In genomic region chr22:19965771-19966709, GRCh38 we compare ENCODE assay signal across 8 cellular contexts. TPM values are rescaled to one million over a fixed set of nuclear protein-coding genes. Genes with fewer than 3 reads are reported as not detected.
DNase-seq lines count a peak whose midpoint lies in the region; ATAC-seq and TF ChIP-seq lines count a peak whose summit lies in the region.
"Had no signal": no experiment of that assay in that cellular context is flagged by ENCODE, and none has a peak within 500 bp of the region (broad histone marks: within the 10 kb centered on the region; RNA-seq: fewer than 3 reads in every experiment).

No MANE protein-coding gene starts in this region.

- H3K4me3 ChIP-seq in KMS-11 (IDR thresholded peaks at IDR 0.05; ENCODE audit: insufficient read depth, low read depth, low read length) (no peak overlapping the region), adipocyte (ENCODE audit: low read length) (no peak overlapping the region)
- H3K4me3 ChIP-seq: lung had no signal

- H3K27ac ChIP-seq in KMS-11 = peak overlapping the region; percentile 79

- peaks cover 23 to 25% of the 10 kb centered on the region in 2 donors for H3K4me1 Mint-ChIP-seq in natural killer cell

- no peaks in the 10 kb centered on the region for H4K20me1 ChIP-seq in KMS-11 (ENCODE audit: insufficient read depth)

- H3K27me3 ChIP-seq in KMS-11 (ENCODE audit: insufficient read depth, low read depth) = no peaks in the 10 kb centered on the region
- H3K27me3 ChIP-seq in adipocyte (replicated peaks; ENCODE audit: control insufficient read depth, insufficient read depth, low read length) = no peaks in the 10 kb centered on the region

- peak overlapping the region; percentile 66 for H3K4me3 Mint-ChIP-seq in natural killer cell

- no peaks in the 10 kb centered on the region for H3K36me3 Mint-ChIP-seq in natural killer cell

- peak overlapping the region; percentile 21; the same call in 1 of the 2 replicates for H3K4me2 ChIP-seq in KMS-11

- H3K36me3 ChIP-seq in KMS-11 (ENCODE audit: insufficient read depth) (no peaks in the 10 kb centered on the region), adipocyte (ENCODE audit: control insufficient read depth, insufficient read depth, low read length, severe bottlenecking) (peaks cover 30% of the 10 kb centered on the region)

- H3K9me3 Mint-ChIP-seq in natural killer cell = no peaks in the 10 kb centered on the region

- H3K4me1 ChIP-seq in KMS-11 (ENCODE audit: low read depth, poor library complexity, severe bottlenecking) (peaks cover 36% of the 10 kb centered on the region), adipocyte (ENCODE audit: control insufficient read depth, insufficient read depth, low read length) (peaks cover 11% of the 10 kb centered on the region)

- H2AFZ ChIP-seq in KMS-11 (ENCODE audit: low read depth) = no peak overlapping the region

- no peaks in the 10 kb centered on the region for H3K9me3 ChIP-seq in adipocyte (ENCODE audit: control insufficient read depth, low read length)

- ATAC-seq in natural killer cell = peak; percentile 54 to 77 (median 64)
- no peak for ATAC-seq in HG02623 (IDR thresholded peaks at IDR 0.05; ENCODE audit: unreplicated experiment)

- H3K9ac ChIP-seq in KMS-11 = peak overlapping the region; percentile 8; the same call in 1 of the 2 replicates
- H3K9ac ChIP-seq in adipocyte (ENCODE audit: low read length) = no peak overlapping the region

- no peaks in the 10 kb centered on the region for H3K79me2 ChIP-seq in KMS-11 (ENCODE audit: insufficient read depth, low read depth)

- DNase-seq in GM03348 (ENCODE audit: low spot score) (peak; percentile 40), adipocyte (ENCODE audit: low read depth) (peak; percentile 26), natural killer cell (peak; percentile 39), NCI-H2029 treated with DMSO at 0.1 percent for 48 hours (lab: John Stamatoyannopoulos, UW) (no peak)
- DNase-seq in effector CD4-positive, alpha-beta T cell = no peak

- no peaks in the 10 kb centered on the region for H3K27me3 Mint-ChIP-seq in natural killer cell (ENCODE audit: low read depth in 2 of 2)

- peak overlapping the region; percentile 72 to 87 for H3K27ac Mint-ChIP-seq in natural killer cell

- intact Hi-C loops in natural killer cell (cut with micrococcal nuclease) = no loop called here

- TF ChIP-seq CTCF in KMS-11 (conservative IDR thresholded peaks at IDR 0.05; ENCODE audit: low read depth, low read length) (peak; percentile 66), natural killer cell (IDR thresholded peaks at IDR 0.05) (peak; percentile 32)

RNA-seq across cellular contexts. Expression of gene TXNRD2, which starts 24.4 kb away (rescaled TPM):
- total RNA-seq in natural killer cell = 10 to 100 TPM; 23.5 to 37.3 (median 24.4) TPM

RNA-seq across cellular contexts. Expression of gene COMT, which starts 24.5 kb away (rescaled TPM):
- 10 to 100 TPM; 37.5 to 56.2 (median 38.2) TPM for total RNA-seq in natural killer cell

RNA-seq across cellular contexts. Expression of gene ARVCF, which starts 50.6 kb away (rescaled TPM):
- 10 to 100 TPM; 37.8 to 62.0 (median 38.7) TPM for total RNA-seq in natural killer cell

RNA-seq across cellular contexts. Expression of gene TANGO2, which starts 54.9 kb away (rescaled TPM):
- total RNA-seq in natural killer cell = 10 to 100 TPM; 33.3 to 53.0 (median 46.2) TPM

Comparison
In these comparisons a context has a peak if more than half of its experiments do, and no peak if none do; other contexts are left out.
1. DNase-seq: peak in GM03348 (single experiment), adipocyte (single experiment) and natural killer cell (single experiment); none in NCI-H2029 treated with DMSO at 0.1 percent for 48 hours (single experiment) and effector CD4-positive, alpha-beta T cell (single experiment).